10 cellular contexts compared by ENCODE assay signal in genomic region chr4:119498520-119498919, GRCh38.
DNase-seq lines count a peak whose midpoint lies in the region; ATAC-seq and TF ChIP-seq lines count a peak whose summit lies in the region.
"Had no signal": no experiment of that assay in that cellular context is flagged by ENCODE, and none has a peak within 500 bp of the region (broad histone marks: within the 10 kb centered on the region; RNA-seq: fewer than 3 reads in every experiment).

No MANE protein-coding gene starts in this region.

- peak in 2 of 3 experiments; percentile 54 to 78 for DNase-seq in NCI-H1417 (lab: John Stamatoyannopoulos, UW)
- DNase-seq in NCI-H1417 treated with DMSO at 0.1 percent for 48 hours (lab: John Stamatoyannopoulos, UW), result no peak
- peak; percentile 96 for DNase-seq in choroid plexus epithelial cell (ENCODE audit: low read depth)
- peak; percentile 75 for DNase-seq in medulla oblongata (ENCODE audit: extremely low spot score)
- no peak for DNase-seq in thoracic aorta (ENCODE audit: low spot score)
- no peak for DNase-seq in DMS 273 (lab: John Stamatoyannopoulos, UW; ENCODE audit: unreplicated experiment)
- DNase-seq in foreskin keratinocyte, result no peak
- no peak for DNase-seq in NCI-H82 (lab: John Stamatoyannopoulos, UW)
- DNase-seq: NCI-H146; stimulated activated CD4-positive, alpha-beta T cell treated with anti-CD3 and anti-CD28 coated beads, Interleukin-4, amount 100 ng/mL, for 1 hour had no signal

- no peaks in the 10 kb centered on the region for H3K9me3 ChIP-seq in thoracic aorta

- H3K4me3 ChIP-seq in choroid plexus epithelial cell (ENCODE audit: low read depth, low read length) (no peak overlapping the region), thoracic aorta (no peak overlapping the region)

- ATAC-seq in thoracic aorta (ENCODE audit: insufficient number of reproducible peaks, low FRiP score, low read depth), result peak; percentile 57
- ATAC-seq in foreskin keratinocyte, result no peak

- TF ChIP-seq CTCF in choroid plexus epithelial cell (conservative IDR thresholded peaks at IDR 0.05; ENCODE audit: low read depth, low read length), result no peak
- TF ChIP-seq CTCF in thoracic aorta (IDR thresholded peaks at IDR 0.05), result no peak
- no peak for TF ChIP-seq CTCF in foreskin keratinocyte (conservative IDR thresholded peaks at IDR 0.05)

- H3K27me3 ChIP-seq in thoracic aorta (replicated peaks; ENCODE audit: insufficient read depth) (no peaks in the 10 kb centered on the region), foreskin keratinocyte (no peaks in the 10 kb centered on the region)

- H3K27ac ChIP-seq in thoracic aorta (peak overlapping the region; percentile 6 to 46), foreskin keratinocyte (no peak overlapping the region)

- peaks cover 17% of the 10 kb centered on the region for H3K36me3 ChIP-seq in thoracic aorta

- H3K4me1 ChIP-seq in thoracic aorta (ENCODE audit: control insufficient read depth in 1 of 2, low read depth in 2 of 2) (peaks cover 5 to 18% of the 10 kb centered on the region in 2 donors), foreskin keratinocyte (no peaks in the 10 kb centered on the region)

Comparison
In these comparisons a context has a peak if more than half of its experiments do, and no peak if none do; other contexts are left out.
1. DNase-seq: peak in NCI-H1417 (2 of 3), choroid plexus epithelial cell (single experiment) and medulla oblongata (single experiment); none in NCI-H1417 treated with DMSO at 0.1 percent for 48 hours (single experiment), thoracic aorta (single experiment), DMS 273 (single experiment), foreskin keratinocyte (0 of 2) and NCI-H82 (single experiment).